11 cellular contexts compared by ENCODE assay signal in genomic region chr4:111631157-111631999, GRCh38.
DNase-seq lines count a peak whose midpoint lies in the region; TF ChIP-seq lines count a peak whose summit lies in the region.
"Had no signal": no experiment of that assay in that cellular context is flagged by ENCODE, and none has a peak within 500 bp of the region (broad histone marks: within the 10 kb centered on the region; RNA-seq: fewer than 3 reads in every experiment).

No MANE protein-coding gene starts in this region.

- peaks cover 4% of the 10 kb centered on the region for H3K4me1 ChIP-seq in mammary epithelial cell (ENCODE audit: insufficient read depth, low read length)
- H3K4me1 ChIP-seq: stomach had no signal

- no peaks in the 10 kb centered on the region for H3K36me3 ChIP-seq in mammary epithelial cell (ENCODE audit: insufficient read depth, low read length)
- H3K36me3 ChIP-seq: stomach had no signal

- H3K27ac ChIP-seq in mammary epithelial cell (ENCODE audit: insufficient read depth, low read depth, low read length): no peak overlapping the region
- H3K27ac ChIP-seq: stomach had no signal

- DNase-seq in SIG-M5 treated with dmso at 0.1 percent for 504 hours (lab: John Stamatoyannopoulos, UW; ENCODE audit: unreplicated experiment) (peak; percentile 14), SIG-M5 (lab: John Stamatoyannopoulos, UW) (no peak), mammary epithelial cell (no peak), retinal pigment epithelial cell (ENCODE audit: low read depth) (no peak), amygdala (lab: John Stamatoyannopoulos, UW) (no peak), GM03348 (ENCODE audit: low spot score) (no peak), ureter (ENCODE audit: low spot score) (no peak)
- DNase-seq: activated T-cell treated with anti-CD3 and anti-CD28 coated beads, Interleukin-2, amount 50 U/mL, for 4 hours; stomach had no signal

- H2AFZ ChIP-seq in mammary epithelial cell (ENCODE audit: low read depth, low read length): no peak overlapping the region

- no peaks in the 10 kb centered on the region for H3K27me3 ChIP-seq in mammary epithelial cell (ENCODE audit: insufficient read depth, low read length)

- no TSS peak for BruUV-seq in mammary epithelial cell (replicated peaks; lab: Mats Ljungman, UMichigan)

- in situ Hi-C loops in mammary epithelial cell (cut with MboI; ENCODE audit: low sequenced_read_pairs in 2 of 2): loop anchor here (25.0 kb wide), 3 partner anchors 406 to 994 kb away; no protein-coding TSS in a partner anchor

- CTCF ChIA-PET in mammary epithelial cell (lab: Charles Lee; ENCODE audit: low non-redundant PET): interaction anchor here (0.6 kb wide), 1 partner anchor 502 kb away, joined by 4 read pairs; no protein-coding TSS in a partner anchor

- no peaks in the 10 kb centered on the region for H3K9me3 ChIP-seq in mammary epithelial cell (replicated peaks; ENCODE audit: insufficient read depth, low read length)

- H4K20me1 ChIP-seq in mammary epithelial cell (ENCODE audit: insufficient read depth, low read length): no peaks in the 10 kb centered on the region

- peak; percentile 34 for TF ChIP-seq CTCF in LNCAP (IDR thresholded peaks at IDR 0.05)
- peak; percentile 58 to 62 for TF ChIP-seq CTCF in mammary epithelial cell (conservative IDR thresholded peaks at IDR 0.05 in 1 of 2, IDR thresholded peaks at IDR 0.05 in 1 of 2; ENCODE audit: extremely low read depth in 1 of 2, insufficient read depth in 1 of 2, low read depth in 1 of 2, low read length in 2 of 2)
- peak; percentile 74 for TF ChIP-seq CTCF in retinal pigment epithelial cell (conservative IDR thresholded peaks at IDR 0.05; ENCODE audit: low read depth, low read length)

- H3K79me2 ChIP-seq in mammary epithelial cell (ENCODE audit: insufficient read depth, low read length): no peaks in the 10 kb centered on the region

- intact Hi-C loops in mammary epithelial cell (cut with micrococcal nuclease): loop anchor here (1.0 to 2.0 kb wide), 3 partner anchors 348 to 1633 kb away; no protein-coding TSS in a partner anchor

- 31% methylated on average over 2 of the region's 2 CpGs for WGBS in mammary epithelial cell (ENCODE audit: low coverage, missing lambda C conversion rate)

- H3K4me3 ChIP-seq in mammary epithelial cell (replicated peaks in 1 of 3; ENCODE audit: insufficient read depth in 1 of 3, low read depth in 2 of 3, low read length in 3 of 3) (no peak overlapping the region), retinal pigment epithelial cell (ENCODE audit: low read length) (no peak overlapping the region)
- H3K4me3 ChIP-seq: K562, stomach had no signal

- H3K4me2 ChIP-seq in mammary epithelial cell (ENCODE audit: insufficient read depth, low read depth, low read length): no peak overlapping the region

- dilution Hi-C loops in mammary epithelial cell (cut with HindIII; ENCODE audit: low sequenced_read_pairs): no loop called here

- no peak overlapping the region for H3K9ac ChIP-seq in mammary epithelial cell (ENCODE audit: insufficient read depth, low read length)
